ENCODE assay signal across 1 cellular context in the genomic region with DNA sequence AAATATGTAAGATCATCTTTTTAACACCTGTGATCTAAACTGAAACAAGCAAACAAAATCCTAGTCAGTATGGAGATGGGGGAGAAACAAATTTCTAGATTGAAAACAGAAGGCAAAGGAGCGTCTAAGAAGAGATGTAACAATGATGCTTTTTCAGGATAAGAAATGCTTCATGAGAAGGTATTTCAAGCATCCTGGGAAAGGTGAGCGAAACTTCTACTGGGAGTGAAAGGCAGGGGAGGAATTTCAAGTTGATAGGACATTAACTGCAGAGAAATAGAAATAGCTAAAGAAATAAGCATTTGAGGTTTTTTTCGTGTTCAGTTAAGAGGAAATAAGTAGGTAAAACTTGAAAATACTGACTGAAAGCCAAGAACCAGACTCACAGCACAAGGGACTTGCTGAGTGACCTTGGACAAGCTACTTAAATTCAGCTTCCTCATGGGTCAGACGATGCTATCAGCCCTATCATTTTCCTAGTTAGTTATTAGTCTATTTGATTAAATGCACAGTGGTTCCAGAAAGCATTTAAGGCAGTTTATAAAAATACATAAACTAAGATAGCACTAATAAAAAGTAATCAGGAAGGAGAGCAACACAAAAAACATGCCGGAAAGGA.
TF ChIP-seq lines count a peak whose summit lies in the region.

No MANE protein-coding gene starts in this region.

TF ChIP-seq in GM12878, 131 proteins besides CTCF, POLR2A, EP300 and RAD21:
- TF ChIP-seq SMAD5 (IDR thresholded peaks at IDR 0.05; ENCODE audit: low read depth) (no peak), CHD2 (IDR thresholded peaks at IDR 0.05; ENCODE audit: borderline replicate concordance, low read depth, low read length) (no peak), BHLHE40 (IDR thresholded peaks at IDR 0.05; ENCODE audit: borderline replicate concordance in 1 of 2, low read depth in 2 of 2, low read length in 1 of 2) (no peak), CREM (IDR thresholded peaks at IDR 0.05; ENCODE audit: low read depth) (no peak), SP1 (IDR thresholded peaks at IDR 0.05; ENCODE audit: low read depth, low read length) (no peak), HDAC6 (IDR thresholded peaks at IDR 0.05; ENCODE audit: unreplicated experiment) (no peak), EZH2 (IDR thresholded peaks at IDR 0.05; ENCODE audit: borderline replicate concordance, control insufficient read depth, low read depth, low read length) (no peak), NR2F1 (conservative IDR thresholded peaks at IDR 0.05) (no peak), MXI1 (IDR thresholded peaks at IDR 0.05; ENCODE audit: low read depth, low read length) (no peak), BACH1 (IDR thresholded peaks at IDR 0.05; ENCODE audit: borderline replicate concordance) (no peak), NBN (IDR thresholded peaks at IDR 0.05) (no peak)
- TF ChIP-seq, protein P1, sequence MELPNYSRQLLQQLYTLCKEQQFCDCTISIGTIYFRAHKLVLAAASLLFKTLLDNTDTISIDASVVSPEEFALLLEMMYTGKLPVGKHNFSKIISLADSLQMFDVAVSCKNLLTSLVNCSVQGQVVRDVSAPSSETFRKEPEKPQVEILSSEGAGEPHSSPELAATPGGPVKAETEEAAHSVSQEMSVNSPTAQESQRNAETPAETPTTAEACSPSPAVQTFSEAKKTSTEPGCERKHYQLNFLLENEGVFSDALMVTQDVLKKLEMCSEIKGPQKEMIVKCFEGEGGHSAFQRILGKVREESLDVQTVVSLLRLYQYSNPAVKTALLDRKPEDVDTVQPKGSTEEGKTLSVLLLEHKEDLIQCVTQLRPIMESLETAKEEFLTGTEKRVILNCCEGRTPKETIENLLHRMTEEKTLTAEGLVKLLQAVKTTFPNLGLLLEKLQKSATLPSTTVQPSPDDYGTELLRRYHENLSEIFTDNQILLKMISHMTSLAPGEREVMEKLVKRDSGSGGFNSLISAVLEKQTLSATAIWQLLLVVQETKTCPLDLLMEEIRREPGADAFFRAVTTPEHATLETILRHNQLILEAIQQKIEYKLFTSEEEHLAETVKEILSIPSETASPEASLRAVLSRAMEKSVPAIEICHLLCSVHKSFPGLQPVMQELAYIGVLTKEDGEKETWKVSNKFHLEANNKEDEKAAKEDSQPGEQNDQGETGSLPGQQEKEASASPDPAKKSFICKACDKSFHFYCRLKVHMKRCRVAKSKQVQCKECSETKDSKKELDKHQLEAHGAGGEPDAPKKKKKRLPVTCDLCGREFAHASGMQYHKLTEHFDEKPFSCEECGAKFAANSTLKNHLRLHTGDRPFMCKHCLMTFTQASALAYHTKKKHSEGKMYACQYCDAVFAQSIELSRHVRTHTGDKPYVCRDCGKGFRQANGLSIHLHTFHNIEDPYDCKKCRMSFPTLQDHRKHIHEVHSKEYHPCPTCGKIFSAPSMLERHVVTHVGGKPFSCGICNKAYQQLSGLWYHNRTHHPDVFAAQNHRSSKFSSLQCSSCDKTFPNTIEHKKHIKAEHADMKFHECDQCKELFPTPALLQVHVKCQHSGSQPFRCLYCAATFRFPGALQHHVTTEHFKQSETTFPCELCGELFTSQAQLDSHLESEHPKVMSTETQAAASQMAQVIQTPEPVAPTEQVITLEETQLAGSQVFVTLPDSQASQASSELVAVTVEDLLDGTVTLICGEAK (IDR thresholded peaks at IDR 0.05; ENCODE audit: borderline replicate concordance), result no peak
- TF ChIP-seq, protein P2, sequence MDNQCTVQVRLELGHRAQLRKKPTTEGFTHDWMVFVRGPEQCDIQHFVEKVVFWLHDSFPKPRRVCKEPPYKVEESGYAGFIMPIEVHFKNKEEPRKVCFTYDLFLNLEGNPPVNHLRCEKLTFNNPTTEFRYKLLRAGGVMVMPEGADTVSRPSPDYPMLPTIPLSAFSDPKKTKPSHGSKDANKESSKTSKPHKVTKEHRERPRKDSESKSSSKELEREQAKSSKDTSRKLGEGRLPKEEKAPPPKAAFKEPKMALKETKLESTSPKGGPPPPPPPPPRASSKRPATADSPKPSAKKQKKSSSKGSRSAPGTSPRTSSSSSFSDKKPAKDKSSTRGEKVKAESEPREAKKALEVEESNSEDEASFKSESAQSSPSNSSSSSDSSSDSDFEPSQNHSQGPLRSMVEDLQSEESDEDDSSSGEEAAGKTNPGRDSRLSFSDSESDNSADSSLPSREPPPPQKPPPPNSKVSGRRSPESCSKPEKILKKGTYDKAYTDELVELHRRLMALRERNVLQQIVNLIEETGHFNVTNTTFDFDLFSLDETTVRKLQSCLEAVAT (IDR thresholded peaks at IDR 0.05), result no peak
- TF ChIP-seq, protein P3, sequence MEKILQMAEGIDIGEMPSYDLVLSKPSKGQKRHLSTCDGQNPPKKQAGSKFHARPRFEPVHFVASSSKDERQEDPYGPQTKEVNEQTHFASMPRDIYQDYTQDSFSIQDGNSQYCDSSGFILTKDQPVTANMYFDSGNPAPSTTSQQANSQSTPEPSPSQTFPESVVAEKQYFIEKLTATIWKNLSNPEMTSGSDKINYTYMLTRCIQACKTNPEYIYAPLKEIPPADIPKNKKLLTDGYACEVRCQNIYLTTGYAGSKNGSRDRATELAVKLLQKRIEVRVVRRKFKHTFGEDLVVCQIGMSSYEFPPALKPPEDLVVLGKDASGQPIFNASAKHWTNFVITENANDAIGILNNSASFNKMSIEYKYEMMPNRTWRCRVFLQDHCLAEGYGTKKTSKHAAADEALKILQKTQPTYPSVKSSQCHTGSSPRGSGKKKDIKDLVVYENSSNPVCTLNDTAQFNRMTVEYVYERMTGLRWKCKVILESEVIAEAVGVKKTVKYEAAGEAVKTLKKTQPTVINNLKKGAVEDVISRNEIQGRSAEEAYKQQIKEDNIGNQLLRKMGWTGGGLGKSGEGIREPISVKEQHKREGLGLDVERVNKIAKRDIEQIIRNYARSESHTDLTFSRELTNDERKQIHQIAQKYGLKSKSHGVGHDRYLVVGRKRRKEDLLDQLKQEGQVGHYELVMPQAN (conservative IDR thresholded peaks at IDR 0.05), result no peak
- TF ChIP-seq, protein P4, sequence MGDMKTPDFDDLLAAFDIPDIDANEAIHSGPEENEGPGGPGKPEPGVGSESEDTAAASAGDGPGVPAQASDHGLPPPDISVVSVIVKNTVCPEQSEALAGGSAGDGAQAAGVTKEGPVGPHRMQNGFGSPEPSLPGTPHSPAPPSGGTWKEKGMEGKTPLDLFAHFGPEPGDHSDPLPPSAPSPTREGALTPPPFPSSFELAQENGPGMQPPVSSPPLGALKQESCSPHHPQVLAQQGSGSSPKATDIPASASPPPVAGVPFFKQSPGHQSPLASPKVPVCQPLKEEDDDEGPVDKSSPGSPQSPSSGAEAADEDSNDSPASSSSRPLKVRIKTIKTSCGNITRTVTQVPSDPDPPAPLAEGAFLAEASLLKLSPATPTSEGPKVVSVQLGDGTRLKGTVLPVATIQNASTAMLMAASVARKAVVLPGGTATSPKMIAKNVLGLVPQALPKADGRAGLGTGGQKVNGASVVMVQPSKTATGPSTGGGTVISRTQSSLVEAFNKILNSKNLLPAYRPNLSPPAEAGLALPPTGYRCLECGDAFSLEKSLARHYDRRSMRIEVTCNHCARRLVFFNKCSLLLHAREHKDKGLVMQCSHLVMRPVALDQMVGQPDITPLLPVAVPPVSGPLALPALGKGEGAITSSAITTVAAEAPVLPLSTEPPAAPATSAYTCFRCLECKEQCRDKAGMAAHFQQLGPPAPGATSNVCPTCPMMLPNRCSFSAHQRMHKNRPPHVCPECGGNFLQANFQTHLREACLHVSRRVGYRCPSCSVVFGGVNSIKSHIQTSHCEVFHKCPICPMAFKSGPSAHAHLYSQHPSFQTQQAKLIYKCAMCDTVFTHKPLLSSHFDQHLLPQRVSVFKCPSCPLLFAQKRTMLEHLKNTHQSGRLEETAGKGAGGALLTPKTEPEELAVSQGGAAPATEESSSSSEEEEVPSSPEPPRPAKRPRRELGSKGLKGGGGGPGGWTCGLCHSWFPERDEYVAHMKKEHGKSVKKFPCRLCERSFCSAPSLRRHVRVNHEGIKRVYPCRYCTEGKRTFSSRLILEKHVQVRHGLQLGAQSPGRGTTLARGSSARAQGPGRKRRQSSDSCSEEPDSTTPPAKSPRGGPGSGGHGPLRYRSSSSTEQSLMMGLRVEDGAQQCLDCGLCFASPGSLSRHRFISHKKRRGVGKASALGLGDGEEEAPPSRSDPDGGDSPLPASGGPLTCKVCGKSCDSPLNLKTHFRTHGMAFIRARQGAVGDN (IDR thresholded peaks at IDR 0.05), result no peak
